Comparison of ENCODE assay signal across 14 cellular contexts in the genomic region with DNA sequence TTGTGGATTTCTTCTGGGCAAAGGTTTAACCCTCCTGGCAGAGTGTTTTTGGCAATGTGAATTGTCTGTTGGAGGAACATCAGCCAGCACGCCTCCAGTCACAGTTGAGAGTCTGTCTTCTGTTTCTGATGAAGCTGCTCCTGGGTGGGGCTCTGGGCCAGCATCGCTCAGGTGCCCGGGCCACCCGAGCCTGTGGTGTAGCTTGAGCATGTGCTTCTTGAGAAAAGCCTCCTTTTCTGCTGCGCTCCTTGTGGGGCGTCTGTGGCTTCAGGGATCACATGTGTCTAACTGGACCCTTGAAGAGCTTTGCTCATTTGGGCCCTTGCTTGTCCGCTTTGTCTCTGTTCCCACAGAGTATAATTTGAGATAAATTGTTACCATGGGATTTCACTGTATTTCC. TPM values are rescaled to one million over a fixed set of nuclear protein-coding genes. Genes with fewer than 3 reads are reported as not detected.
A peak's percentile ranks its signal among the peaks of the same experiment; 100 is the strongest.
DNase-seq lines count a peak whose midpoint lies in the region; ATAC-seq and TF ChIP-seq lines count a peak whose summit lies in the region.
"Had no signal": no experiment of that assay in that cellular context is flagged by ENCODE, and none has a peak within 500 bp of the region (broad histone marks: within the 10 kb centered on the region; RNA-seq: fewer than 3 reads in every experiment).

No MANE protein-coding gene starts in this region.

- H3K36me3 ChIP-seq in SK-N-MC (ENCODE audit: insufficient read depth, low read length): peaks cover 61% of the 10 kb centered on the region

- POLR2A ChIA-PET in naive thymus-derived CD8-positive, alpha-beta T cell (lab: Charles Lee): interaction anchor here (0.6 to 0.7 kb wide), 2 partner anchors 9 to 213 kb away, joined by 3 read pairs; no protein-coding TSS in a partner anchor

- no peak overlapping the region for H3K4me3 Mint-ChIP-seq in activated T-cell treated with anti-CD3 and anti-CD28 coated beads, Interleukin-2, amount 50 U/mL, for 72 hours
- no peak overlapping the region for H3K4me3 Mint-ChIP-seq in activated T-cell treated with anti-CD3 and anti-CD28 coated beads, Interleukin-2, amount 50 U/mL, for 4 hours
- H3K4me3 Mint-ChIP-seq in brain: no peak overlapping the region
- H3K4me3 Mint-ChIP-seq in stimulated activated naive B cell treated with anti-CD40 and anti-IgM and Interleukin-4, amounts not matched to agents 10 μg/mL and 1 μg/mL and 100 μg/mL, for 72 hours: no peak overlapping the region
- no peak overlapping the region for H3K4me3 Mint-ChIP-seq in naive thymus-derived CD8-positive, alpha-beta T cell

- no peak overlapping the region for H3K9ac ChIP-seq in SK-N-MC (ENCODE audit: insufficient read length)

- TF ChIP-seq CTCF in brain (conservative IDR thresholded peaks at IDR 0.05): no peak

- peaks cover 6 to 8% of the 10 kb centered on the region in 2 donors for H3K36me3 Mint-ChIP-seq in activated T-cell treated with anti-CD3 and anti-CD28 coated beads, Interleukin-2, amount 50 U/mL, for 72 hours (ENCODE audit: insufficient read depth in 2 of 2)
- peaks cover 34% of the 10 kb centered on the region for H3K36me3 Mint-ChIP-seq in activated T-cell treated with anti-CD3 and anti-CD28 coated beads, Interleukin-2, amount 50 U/mL, for 4 hours (ENCODE audit: insufficient read depth)
- peaks cover 55% of the 10 kb centered on the region for H3K36me3 Mint-ChIP-seq in brain
- H3K36me3 Mint-ChIP-seq in stimulated activated naive B cell treated with anti-CD40 and anti-IgM and Interleukin-4, amounts not matched to agents 10 μg/mL and 1 μg/mL and 100 μg/mL, for 72 hours: peaks cover 52 to 60% of the 10 kb centered on the region in 2 donors
- peaks cover 0 to 79% (median 11%) of the 10 kb centered on the region in 3 donors for H3K36me3 Mint-ChIP-seq in naive thymus-derived CD8-positive, alpha-beta T cell

- H3K9me3 ChIP-seq in SK-N-MC (ENCODE audit: low read depth, low read length): no peaks in the 10 kb centered on the region

- no peaks in the 10 kb centered on the region for H3K9me3 Mint-ChIP-seq in activated T-cell treated with anti-CD3 and anti-CD28 coated beads, Interleukin-2, amount 50 U/mL, for 72 hours
- H3K9me3 Mint-ChIP-seq in activated T-cell treated with anti-CD3 and anti-CD28 coated beads, Interleukin-2, amount 50 U/mL, for 4 hours: no peaks in the 10 kb centered on the region
- H3K9me3 Mint-ChIP-seq in brain: no peaks in the 10 kb centered on the region
- H3K9me3 Mint-ChIP-seq in stimulated activated naive B cell treated with anti-CD40 and anti-IgM and Interleukin-4, amounts not matched to agents 10 μg/mL and 1 μg/mL and 100 μg/mL, for 72 hours: no peaks in the 10 kb centered on the region
- no peaks in the 10 kb centered on the region for H3K9me3 Mint-ChIP-seq in naive thymus-derived CD8-positive, alpha-beta T cell

- H3K4me3 ChIP-seq in SK-N-MC: no peak overlapping the region

- H3K4me1 Mint-ChIP-seq in activated T-cell treated with anti-CD3 and anti-CD28 coated beads, Interleukin-2, amount 50 U/mL, for 72 hours (ENCODE audit: low read depth): peaks cover 9% of the 10 kb centered on the region
- H3K4me1 Mint-ChIP-seq in activated T-cell treated with anti-CD3 and anti-CD28 coated beads, Interleukin-2, amount 50 U/mL, for 4 hours (ENCODE audit: low read depth): peaks cover 24% of the 10 kb centered on the region
- H3K4me1 Mint-ChIP-seq in brain: peaks cover 12% of the 10 kb centered on the region
- peaks cover 17 to 25% of the 10 kb centered on the region in 2 donors for H3K4me1 Mint-ChIP-seq in stimulated activated naive B cell treated with anti-CD40 and anti-IgM and Interleukin-4, amounts not matched to agents 10 μg/mL and 1 μg/mL and 100 μg/mL, for 72 hours
- H3K4me1 Mint-ChIP-seq in naive thymus-derived CD8-positive, alpha-beta T cell: peaks cover 13 to 47% (median 28%) of the 10 kb centered on the region in 4 donors

- H3K27me3 Mint-ChIP-seq in activated T-cell treated with anti-CD3 and anti-CD28 coated beads, Interleukin-2, amount 50 U/mL, for 72 hours (ENCODE audit: low read depth): no peaks in the 10 kb centered on the region
- H3K27me3 Mint-ChIP-seq in activated T-cell treated with anti-CD3 and anti-CD28 coated beads, Interleukin-2, amount 50 U/mL, for 4 hours (ENCODE audit: low read depth): no peaks in the 10 kb centered on the region
- no peaks in the 10 kb centered on the region for H3K27me3 Mint-ChIP-seq in brain
- H3K27me3 Mint-ChIP-seq in stimulated activated naive B cell treated with anti-CD40 and anti-IgM and Interleukin-4, amounts not matched to agents 10 μg/mL and 1 μg/mL and 100 μg/mL, for 72 hours: no peaks in the 10 kb centered on the region
- H3K27me3 Mint-ChIP-seq in naive thymus-derived CD8-positive, alpha-beta T cell: no peaks in the 10 kb centered on the region

- H3K27ac Mint-ChIP-seq in activated T-cell treated with anti-CD3 and anti-CD28 coated beads, Interleukin-2, amount 50 U/mL, for 72 hours: peak overlapping the region; percentile 58
- H3K27ac Mint-ChIP-seq in brain: peak overlapping the region in 3 of 5 experiments; percentile 8 to 44 (median 35)
- H3K27ac Mint-ChIP-seq in stimulated activated naive B cell treated with anti-CD40 and anti-IgM and Interleukin-4, amounts not matched to agents 10 μg/mL and 1 μg/mL and 100 μg/mL, for 72 hours: peak overlapping the region; percentile 81
- H3K27ac Mint-ChIP-seq in naive thymus-derived CD8-positive, alpha-beta T cell: peak overlapping the region in 5 of 10 donors; percentile 34 to 73 (median 45)

- no peak for DNase-seq in activated T-cell treated with anti-CD3 and anti-CD28 coated beads, Interleukin-2, amount 50 U/mL, for 72 hours
- no peak for DNase-seq in activated T-cell treated with anti-CD3 and anti-CD28 coated beads, Interleukin-2, amount 50 U/mL, for 4 hours
- DNase-seq in SK-N-MC (ENCODE audit: low read depth, low spot score) (no peak), DMS79 treated with DMSO at 0.1 percent for 48 hours (lab: John Stamatoyannopoulos, UW) (no peak)
- DNase-seq in stimulated activated naive B cell treated with anti-CD40 and anti-IgM and Interleukin-4, amounts not matched to agents 10 μg/mL and 1 μg/mL and 100 μg/mL, for 72 hours: no peak
- DNase-seq in naive thymus-derived CD8-positive, alpha-beta T cell: no peak
- DNase-seq: C1 segment of cervical spinal cord, COR-L47, NCI-H1417, NCI-H1930, NCI-H2171, NCI-H446 treated with DMSO at 0.1 percent for 48 hours, OCI-M1 had no signal

- no peak for ATAC-seq in activated T-cell treated with anti-CD3 and anti-CD28 coated beads, Interleukin-2, amount 50 U/mL, for 72 hours (replicated peaks in 1 of 2)
- ATAC-seq in activated T-cell treated with anti-CD3 and anti-CD28 coated beads, Interleukin-2, amount 50 U/mL, for 4 hours: no peak
- ATAC-seq in stimulated activated naive B cell treated with anti-CD40 and anti-IgM and Interleukin-4, amounts not matched to agents 10 μg/mL and 1 μg/mL and 100 μg/mL, for 72 hours (replicated peaks): no peak
- no peak for ATAC-seq in naive thymus-derived CD8-positive, alpha-beta T cell

- H3K27ac ChIP-seq in SK-N-MC: 0 out of 2 replicates have a peak overlapping the region, but pooled peaks have one; percentile 40

RNA-seq across cellular contexts. Expression of a gene that starts 7.2 kb away (rescaled TPM):
- 100 to 1,000 TPM; 160 to 166 TPM for total RNA-seq in activated T-cell treated with anti-CD3 and anti-CD28 coated beads, Interleukin-2, amount 50 U/mL, for 72 hours
- total RNA-seq in activated T-cell treated with anti-CD3 and anti-CD28 coated beads, Interleukin-2, amount 50 U/mL, for 4 hours: 100 to 1,000 TPM; 153 to 170 (median 170) TPM
- polyA plus RNA-seq in brain (ENCODE audit: insufficient read depth, low read depth, low replicate concordance): 122 TPM
- total RNA-seq in naive thymus-derived CD8-positive, alpha-beta T cell: 100 to 1,000 TPM; 131 to 139 TPM
- polyA plus RNA-seq in naive thymus-derived CD8-positive, alpha-beta T cell: 100 to 1,000 TPM; 118 to 146 (median 126) TPM

RNA-seq across cellular contexts. Expression of a gene that starts 7.5 kb away (rescaled TPM):
- 1 to 10 TPM; 6.8 to 6.9 TPM for total RNA-seq in activated T-cell treated with anti-CD3 and anti-CD28 coated beads, Interleukin-2, amount 50 U/mL, for 72 hours
- 1 to 10 TPM; 6.4 to 7.0 (median 6.7) TPM for total RNA-seq in activated T-cell treated with anti-CD3 and anti-CD28 coated beads, Interleukin-2, amount 50 U/mL, for 4 hours
- 15.4 TPM for polyA plus RNA-seq in brain (ENCODE audit: insufficient read depth, low read depth, low replicate concordance)
- total RNA-seq in naive thymus-derived CD8-positive, alpha-beta T cell: 10 to 100 TPM; 14.5 to 18.8 TPM
- polyA plus RNA-seq in naive thymus-derived CD8-positive, alpha-beta T cell: 1 to 10 TPM; 4.3 to 7.1 (median 5.0) TPM

RNA-seq across cellular contexts. Expression of a gene that starts 13.5 kb away (rescaled TPM):
- 10 to 100 TPM; 10.2 to 11.4 TPM for total RNA-seq in activated T-cell treated with anti-CD3 and anti-CD28 coated beads, Interleukin-2, amount 50 U/mL, for 72 hours
- total RNA-seq in activated T-cell treated with anti-CD3 and anti-CD28 coated beads, Interleukin-2, amount 50 U/mL, for 4 hours: 10 to 100 TPM; 23.4 to 23.6 (median 23.6) TPM
- 39.1 TPM for polyA plus RNA-seq in brain (ENCODE audit: insufficient read depth, low read depth, low replicate concordance)
- 10 to 100 TPM; 15.5 to 20.1 TPM for total RNA-seq in naive thymus-derived CD8-positive, alpha-beta T cell
- polyA plus RNA-seq in naive thymus-derived CD8-positive, alpha-beta T cell: 10 to 100 TPM in 1 of 3 donors, 1 to 10 TPM in 2; 7.5 to 10.4 (median 9.1) TPM
